In genomic region chr16:89485701-89486246, GRCh38 we compare ENCODE assay signal across 1 cellular context.
A peak's percentile ranks its signal among the peaks of the same experiment; 100 is the strongest.
TF ChIP-seq lines count a peak whose summit lies in the region.

No MANE protein-coding gene starts in this region.

TF ChIP-seq in GM12878, 131 proteins besides CTCF, POLR2A, EP300 and RAD21 (continued from another document):
- TF ChIP-seq PKNOX1 (IDR thresholded peaks at IDR 0.05) (no peak), RAD51 (IDR thresholded peaks at IDR 0.05) (peak; percentile 30; the same call in 1 of the 2 replicates), CUX1 (IDR thresholded peaks at IDR 0.05; ENCODE audit: insufficient replicate concordance, low read depth, low read length) (peak; percentile 47)
